1 cellular context compared by ENCODE assay signal in the genomic region with DNA sequence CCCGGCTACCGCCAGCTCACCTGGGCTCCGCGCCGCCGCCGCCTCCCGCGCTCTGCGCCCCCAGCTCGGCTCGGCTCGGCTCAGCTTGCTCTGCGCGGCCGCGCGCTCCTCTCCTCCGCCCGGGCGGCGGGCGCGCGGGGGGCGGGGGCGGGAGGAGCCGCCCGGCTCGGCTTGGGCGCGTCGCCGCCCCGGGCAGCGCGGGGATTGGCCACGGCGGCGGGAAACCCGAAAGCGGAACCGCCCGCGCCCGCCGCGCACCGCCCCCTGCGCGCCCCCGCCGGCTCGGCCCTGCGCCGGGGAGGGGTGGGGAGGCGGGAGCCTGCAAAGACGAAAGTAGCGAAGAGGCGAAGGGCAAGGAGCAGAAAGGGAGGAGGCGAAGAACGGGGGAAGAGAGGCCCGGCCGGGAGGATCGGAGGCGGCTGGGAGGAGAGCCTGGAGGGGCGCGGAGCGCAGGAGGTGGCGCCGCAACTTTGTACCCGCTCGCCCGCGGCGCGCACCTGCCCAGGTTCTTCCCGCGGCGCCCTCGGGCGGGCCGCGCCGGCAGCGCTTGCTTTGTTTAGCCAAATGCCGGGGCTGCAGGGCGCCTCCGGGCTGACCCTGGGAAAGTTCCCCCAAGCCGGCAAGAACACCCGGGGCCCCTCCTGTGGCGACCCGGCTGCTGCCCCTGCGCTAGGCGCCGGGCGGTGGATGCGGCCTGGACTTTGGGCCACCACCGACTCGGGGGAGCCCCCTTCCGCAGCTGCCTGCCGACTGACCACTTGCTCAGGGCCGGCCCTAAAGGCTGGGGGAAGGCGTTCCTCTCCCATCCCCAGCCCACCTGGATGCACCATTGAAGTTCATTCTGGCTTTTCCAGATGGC.
TF ChIP-seq lines count a peak whose summit lies in the region.

A gene (minus strand): TSS at position 92 of the 859 bp plus-strand sequence. CDS start 22,183 bp downstream, outside the sequence.

TF ChIP-seq in HepG2, 621 proteins besides CTCF, POLR2A, EP300 and RAD21 (continued from another document and continues in another):
- TF ChIP-seq, protein P1, sequence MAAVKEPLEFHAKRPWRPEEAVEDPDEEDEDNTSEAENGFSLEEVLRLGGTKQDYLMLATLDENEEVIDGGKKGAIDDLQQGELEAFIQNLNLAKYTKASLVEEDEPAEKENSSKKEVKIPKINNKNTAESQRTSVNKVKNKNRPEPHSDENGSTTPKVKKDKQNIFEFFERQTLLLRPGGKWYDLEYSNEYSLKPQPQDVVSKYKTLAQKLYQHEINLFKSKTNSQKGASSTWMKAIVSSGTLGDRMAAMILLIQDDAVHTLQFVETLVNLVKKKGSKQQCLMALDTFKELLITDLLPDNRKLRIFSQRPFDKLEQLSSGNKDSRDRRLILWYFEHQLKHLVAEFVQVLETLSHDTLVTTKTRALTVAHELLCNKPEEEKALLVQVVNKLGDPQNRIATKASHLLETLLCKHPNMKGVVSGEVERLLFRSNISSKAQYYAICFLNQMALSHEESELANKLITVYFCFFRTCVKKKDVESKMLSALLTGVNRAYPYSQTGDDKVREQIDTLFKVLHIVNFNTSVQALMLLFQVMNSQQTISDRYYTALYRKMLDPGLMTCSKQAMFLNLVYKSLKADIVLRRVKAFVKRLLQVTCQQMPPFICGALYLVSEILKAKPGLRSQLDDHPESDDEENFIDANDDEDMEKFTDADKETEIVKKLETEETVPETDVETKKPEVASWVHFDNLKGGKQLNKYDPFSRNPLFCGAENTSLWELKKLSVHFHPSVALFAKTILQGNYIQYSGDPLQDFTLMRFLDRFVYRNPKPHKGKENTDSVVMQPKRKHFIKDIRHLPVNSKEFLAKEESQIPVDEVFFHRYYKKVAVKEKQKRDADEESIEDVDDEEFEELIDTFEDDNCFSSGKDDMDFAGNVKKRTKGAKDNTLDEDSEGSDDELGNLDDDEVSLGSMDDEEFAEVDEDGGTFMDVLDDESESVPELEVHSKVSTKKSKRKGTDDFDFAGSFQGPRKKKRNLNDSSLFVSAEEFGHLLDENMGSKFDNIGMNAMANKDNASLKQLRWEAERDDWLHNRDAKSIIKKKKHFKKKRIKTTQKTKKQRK (IDR thresholded peaks at IDR 0.05; ENCODE audit: low read length), result no peak
- 0 out of 2 replicates have a peak, but pooled peaks have one; percentile 65 for TF ChIP-seq DNMT3B (CRISPR knock-in tag; conservative IDR thresholded peaks at IDR 0.05)
- TF ChIP-seq U2AF1 (optimal IDR thresholded peaks at IDR 0.05; ENCODE audit: low read depth, low read length), result no peak
- no peak for TF ChIP-seq ZNF670 (CRISPR knock-in tag; IDR thresholded peaks at IDR 0.05; ENCODE audit: borderline replicate concordance)
- TF ChIP-seq NR2F1 (CRISPR knock-in tag; IDR thresholded peaks at IDR 0.05), result peak in 1 of 2 experiments; percentile 26; a peak in 1 of 4 replicates
- TF ChIP-seq, protein P2, sequence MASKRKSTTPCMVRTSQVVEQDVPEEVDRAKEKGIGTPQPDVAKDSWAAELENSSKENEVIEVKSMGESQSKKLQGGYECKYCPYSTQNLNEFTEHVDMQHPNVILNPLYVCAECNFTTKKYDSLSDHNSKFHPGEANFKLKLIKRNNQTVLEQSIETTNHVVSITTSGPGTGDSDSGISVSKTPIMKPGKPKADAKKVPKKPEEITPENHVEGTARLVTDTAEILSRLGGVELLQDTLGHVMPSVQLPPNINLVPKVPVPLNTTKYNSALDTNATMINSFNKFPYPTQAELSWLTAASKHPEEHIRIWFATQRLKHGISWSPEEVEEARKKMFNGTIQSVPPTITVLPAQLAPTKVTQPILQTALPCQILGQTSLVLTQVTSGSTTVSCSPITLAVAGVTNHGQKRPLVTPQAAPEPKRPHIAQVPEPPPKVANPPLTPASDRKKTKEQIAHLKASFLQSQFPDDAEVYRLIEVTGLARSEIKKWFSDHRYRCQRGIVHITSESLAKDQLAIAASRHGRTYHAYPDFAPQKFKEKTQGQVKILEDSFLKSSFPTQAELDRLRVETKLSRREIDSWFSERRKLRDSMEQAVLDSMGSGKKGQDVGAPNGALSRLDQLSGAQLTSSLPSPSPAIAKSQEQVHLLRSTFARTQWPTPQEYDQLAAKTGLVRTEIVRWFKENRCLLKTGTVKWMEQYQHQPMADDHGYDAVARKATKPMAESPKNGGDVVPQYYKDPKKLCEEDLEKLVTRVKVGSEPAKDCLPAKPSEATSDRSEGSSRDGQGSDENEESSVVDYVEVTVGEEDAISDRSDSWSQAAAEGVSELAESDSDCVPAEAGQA (IDR thresholded peaks at IDR 0.05; ENCODE audit: low read depth), result peak; percentile 42; the same call in 1 of the 2 replicates
- TF ChIP-seq, protein P2 (CRISPR knock-in tag; IDR thresholded peaks at IDR 0.05; ENCODE audit: borderline replicate concordance), result no peak
- 0 out of 2 replicates have a peak, but pooled peaks have one; percentile 22 for TF ChIP-seq ISL2 (CRISPR knock-in tag; IDR thresholded peaks at IDR 0.05)
- TF ChIP-seq ZFYVE20 (CRISPR knock-in tag; IDR thresholded peaks at IDR 0.05; ENCODE audit: borderline replicate concordance, low read depth), result no peak
- no peak for TF ChIP-seq ZNF660 (CRISPR knock-in tag; IDR thresholded peaks at IDR 0.05; ENCODE audit: borderline replicate concordance, low read depth)
- TF ChIP-seq RFX5 (IDR thresholded peaks at IDR 0.05; ENCODE audit: low read depth, low read length), result no peak
- TF ChIP-seq NCOA1 (CRISPR knock-in tag; IDR thresholded peaks at IDR 0.05), result no peak
- TF ChIP-seq RORA (CRISPR knock-in tag; IDR thresholded peaks at IDR 0.05), result no peak
- peak; percentile 64 for TF ChIP-seq ASH2L (IDR thresholded peaks at IDR 0.05; ENCODE audit: insufficient read length, low read depth, low read length)
- peak; percentile 19; the same call in 1 of the 2 replicates for TF ChIP-seq ZNF761 (CRISPR knock-in tag; conservative IDR thresholded peaks at IDR 0.05)
- TF ChIP-seq ZNF749 (CRISPR knock-in tag; IDR thresholded peaks at IDR 0.05; ENCODE audit: borderline replicate concordance), result no peak; the same call in 1 of the 2 replicates
- TF ChIP-seq, protein P3, sequence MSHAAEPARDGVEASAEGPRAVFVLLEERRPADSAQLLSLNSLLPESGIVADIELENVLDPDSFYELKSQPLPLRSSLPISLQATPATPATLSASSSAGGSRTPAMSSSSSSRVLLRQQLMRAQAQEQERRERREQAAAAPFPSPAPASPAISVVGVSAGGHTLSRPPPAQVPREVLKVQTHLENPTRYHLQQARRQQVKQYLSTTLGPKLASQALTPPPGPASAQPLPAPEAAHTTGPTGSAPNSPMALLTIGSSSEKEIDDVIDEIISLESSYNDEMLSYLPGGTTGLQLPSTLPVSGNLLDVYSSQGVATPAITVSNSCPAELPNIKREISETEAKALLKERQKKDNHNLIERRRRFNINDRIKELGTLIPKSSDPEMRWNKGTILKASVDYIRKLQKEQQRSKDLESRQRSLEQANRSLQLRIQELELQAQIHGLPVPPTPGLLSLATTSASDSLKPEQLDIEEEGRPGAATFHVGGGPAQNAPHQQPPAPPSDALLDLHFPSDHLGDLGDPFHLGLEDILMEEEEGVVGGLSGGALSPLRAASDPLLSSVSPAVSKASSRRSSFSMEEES (CRISPR knock-in tag; IDR thresholded peaks at IDR 0.05), result 0 out of 2 replicates have a peak, but pooled peaks have one; percentile 15
- no peak for TF ChIP-seq SP1 (IDR thresholded peaks at IDR 0.05)
- peak; percentile 43; the same call in 1 of the 2 replicates for TF ChIP-seq SP1 (CRISPR knock-in tag; IDR thresholded peaks at IDR 0.05)
- no peak for TF ChIP-seq ZNF747 (CRISPR knock-in tag; IDR thresholded peaks at IDR 0.05; ENCODE audit: borderline replicate concordance)
- peak; percentile 12; the same call in 1 of the 2 replicates for TF ChIP-seq BORCS8-MEF2B (CRISPR knock-in tag; IDR thresholded peaks at IDR 0.05)
- TF ChIP-seq, protein P4, sequence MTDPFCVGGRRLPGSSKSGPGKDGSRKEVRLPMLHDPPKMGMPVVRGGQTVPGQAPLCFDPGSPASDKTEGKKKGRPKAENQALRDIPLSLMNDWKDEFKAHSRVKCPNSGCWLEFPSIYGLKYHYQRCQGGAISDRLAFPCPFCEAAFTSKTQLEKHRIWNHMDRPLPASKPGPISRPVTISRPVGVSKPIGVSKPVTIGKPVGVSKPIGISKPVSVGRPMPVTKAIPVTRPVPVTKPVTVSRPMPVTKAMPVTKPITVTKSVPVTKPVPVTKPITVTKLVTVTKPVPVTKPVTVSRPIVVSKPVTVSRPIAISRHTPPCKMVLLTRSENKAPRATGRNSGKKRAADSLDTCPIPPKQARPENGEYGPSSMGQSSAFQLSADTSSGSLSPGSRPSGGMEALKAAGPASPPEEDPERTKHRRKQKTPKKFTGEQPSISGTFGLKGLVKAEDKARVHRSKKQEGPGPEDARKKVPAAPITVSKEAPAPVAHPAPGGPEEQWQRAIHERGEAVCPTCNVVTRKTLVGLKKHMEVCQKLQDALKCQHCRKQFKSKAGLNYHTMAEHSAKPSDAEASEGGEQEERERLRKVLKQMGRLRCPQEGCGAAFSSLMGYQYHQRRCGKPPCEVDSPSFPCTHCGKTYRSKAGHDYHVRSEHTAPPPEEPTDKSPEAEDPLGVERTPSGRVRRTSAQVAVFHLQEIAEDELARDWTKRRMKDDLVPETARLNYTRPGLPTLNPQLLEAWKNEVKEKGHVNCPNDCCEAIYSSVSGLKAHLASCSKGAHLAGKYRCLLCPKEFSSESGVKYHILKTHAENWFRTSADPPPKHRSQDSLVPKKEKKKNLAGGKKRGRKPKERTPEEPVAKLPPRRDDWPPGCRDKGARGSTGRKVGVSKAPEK (CRISPR knock-in tag; IDR thresholded peaks at IDR 0.05; ENCODE audit: borderline replicate concordance), result 0 out of 2 replicates have a peak, but pooled peaks have one; percentile 57
- peak; percentile 33 for TF ChIP-seq SRSF1 (optimal IDR thresholded peaks at IDR 0.05; ENCODE audit: low read depth, low read length)
- TF ChIP-seq ZKSCAN8 (CRISPR knock-in tag; IDR thresholded peaks at IDR 0.05; ENCODE audit: borderline replicate concordance), result 0 out of 2 replicates have a peak, but pooled peaks have one; percentile 43
- TF ChIP-seq, protein P5, sequence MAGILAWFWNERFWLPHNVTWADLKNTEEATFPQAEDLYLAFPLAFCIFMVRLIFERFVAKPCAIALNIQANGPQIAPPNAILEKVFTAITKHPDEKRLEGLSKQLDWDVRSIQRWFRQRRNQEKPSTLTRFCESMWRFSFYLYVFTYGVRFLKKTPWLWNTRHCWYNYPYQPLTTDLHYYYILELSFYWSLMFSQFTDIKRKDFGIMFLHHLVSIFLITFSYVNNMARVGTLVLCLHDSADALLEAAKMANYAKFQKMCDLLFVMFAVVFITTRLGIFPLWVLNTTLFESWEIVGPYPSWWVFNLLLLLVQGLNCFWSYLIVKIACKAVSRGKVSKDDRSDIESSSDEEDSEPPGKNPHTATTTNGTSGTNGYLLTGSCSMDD (CRISPR knock-in tag; IDR thresholded peaks at IDR 0.05), result no peak
- peak; percentile 55; the same call in 1 of the 2 replicates for TF ChIP-seq ZBTB7B (CRISPR knock-in tag; IDR thresholded peaks at IDR 0.05)
- peak; percentile 83; the same call in 1 of the 2 replicates for TF ChIP-seq NFKBIZ (CRISPR knock-in tag; IDR thresholded peaks at IDR 0.05)
- no peak for TF ChIP-seq FLYWCH1 (CRISPR knock-in tag; IDR thresholded peaks at IDR 0.05)
- 0 out of 2 replicates have a peak, but pooled peaks have one; percentile 1 for TF ChIP-seq ZNF850 (CRISPR knock-in tag; conservative IDR thresholded peaks at IDR 0.05)
- TF ChIP-seq ATF7-NPFF (CRISPR knock-in tag; IDR thresholded peaks at IDR 0.05; ENCODE audit: low read depth), result peak; percentile 34; the same call in 1 of the 2 replicates
- no peak for TF ChIP-seq ZNF484 (CRISPR knock-in tag; IDR thresholded peaks at IDR 0.05; ENCODE audit: borderline replicate concordance, low read depth)
- TF ChIP-seq, protein P6, sequence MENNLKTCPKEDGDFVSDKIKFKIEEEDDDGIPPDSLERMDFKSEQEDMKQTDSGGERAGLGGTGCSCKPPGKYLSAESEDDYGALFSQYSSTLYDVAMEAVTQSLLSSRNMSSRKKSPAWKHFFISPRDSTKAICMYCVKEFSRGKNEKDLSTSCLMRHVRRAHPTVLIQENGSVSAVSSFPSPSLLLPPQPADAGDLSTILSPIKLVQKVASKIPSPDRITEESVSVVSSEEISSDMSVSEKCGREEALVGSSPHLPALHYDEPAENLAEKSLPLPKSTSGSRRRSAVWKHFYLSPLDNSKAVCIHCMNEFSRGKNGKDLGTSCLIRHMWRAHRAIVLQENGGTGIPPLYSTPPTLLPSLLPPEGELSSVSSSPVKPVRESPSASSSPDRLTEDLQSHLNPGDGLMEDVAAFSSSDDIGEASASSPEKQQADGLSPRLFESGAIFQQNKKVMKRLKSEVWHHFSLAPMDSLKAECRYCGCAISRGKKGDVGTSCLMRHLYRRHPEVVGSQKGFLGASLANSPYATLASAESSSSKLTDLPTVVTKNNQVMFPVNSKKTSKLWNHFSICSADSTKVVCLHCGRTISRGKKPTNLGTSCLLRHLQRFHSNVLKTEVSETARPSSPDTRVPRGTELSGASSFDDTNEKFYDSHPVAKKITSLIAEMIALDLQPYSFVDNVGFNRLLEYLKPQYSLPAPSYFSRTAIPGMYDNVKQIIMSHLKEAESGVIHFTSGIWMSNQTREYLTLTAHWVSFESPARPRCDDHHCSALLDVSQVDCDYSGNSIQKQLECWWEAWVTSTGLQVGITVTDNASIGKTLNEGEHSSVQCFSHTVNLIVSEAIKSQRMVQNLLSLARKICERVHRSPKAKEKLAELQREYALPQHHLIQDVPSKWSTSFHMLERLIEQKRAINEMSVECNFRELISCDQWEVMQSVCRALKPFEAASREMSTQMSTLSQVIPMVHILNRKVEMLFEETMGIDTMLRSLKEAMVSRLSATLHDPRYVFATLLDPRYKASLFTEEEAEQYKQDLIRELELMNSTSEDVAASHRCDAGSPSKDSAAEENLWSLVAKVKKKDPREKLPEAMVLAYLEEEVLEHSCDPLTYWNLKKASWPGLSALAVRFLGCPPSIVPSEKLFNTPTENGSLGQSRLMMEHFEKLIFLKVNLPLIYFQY (CRISPR knock-in tag; IDR thresholded peaks at IDR 0.05; ENCODE audit: borderline replicate concordance), result 0 out of 2 replicates have a peak, but pooled peaks have one; percentile 67
